17 cellular contexts compared by ENCODE assay signal in genomic region chr3:170644711-170645110, GRCh38. TPM values are rescaled to one million over a fixed set of nuclear protein-coding genes. Genes with fewer than 3 reads are reported as not detected.
DNase-seq lines count a peak whose midpoint lies in the region; TF ChIP-seq lines count a peak whose summit lies in the region.
"Had no signal": no experiment of that assay in that cellular context is flagged by ENCODE, and none has a peak within 500 bp of the region (broad histone marks: within the 10 kb centered on the region; RNA-seq: fewer than 3 reads in every experiment).

No MANE protein-coding gene starts in this region.

- DNase-seq in NCI-H2107 treated with DMSO at 0.1 percent for 48 hours (lab: John Stamatoyannopoulos, UW; ENCODE audit: unreplicated experiment) (peak; percentile 27), NCI-H2107 (lab: John Stamatoyannopoulos, UW) (no peak), SK-N-SH (peak; percentile 44), fibroblast of peridontal ligament (ENCODE audit: extremely low read depth) (peak; percentile 60), thyroid gland (peak; percentile 9 to 39), NCI-H82 (lab: John Stamatoyannopoulos, UW) (no peak), H7 (no peak)
- DNase-seq in effector CD4-positive, alpha-beta T cell, result no peak
- DNase-seq: CD4-positive, CD25-positive, alpha-beta regulatory T cell; DND-41; Karpas-422; NCI-H1105 treated with DMSO at 0.1 percent for 48 hours; NCI-H187 treated with DMSO at 0.1 percent for 48 hours; NCI-H524 treated with DMSO at 0.1 percent for 48 hours had no signal

- H2AFZ ChIP-seq in SK-N-SH (ENCODE audit: low read depth), result no peak overlapping the region

- H3K4me2 ChIP-seq in SK-N-SH, result no peak overlapping the region

- no peak for TF ChIP-seq RAD21 in SK-N-SH (IDR thresholded peaks at IDR 0.05; ENCODE audit: low read length)

- H3K27ac ChIP-seq in SK-N-SH (ENCODE audit: low read depth in 2 of 2, low read length in 1 of 2), result peak overlapping the region in 1 of 2 experiments; percentile 70; a peak in 2 of 4 replicates
- peak overlapping the region; percentile 74 to 81 (median 75) for H3K27ac ChIP-seq in thyroid gland

- H3K9me3 ChIP-seq in SK-N-SH (no peaks in the 10 kb centered on the region), thyroid gland (no peaks in the 10 kb centered on the region)

- TF ChIP-seq EP300 in SK-N-SH (IDR thresholded peaks at IDR 0.05; ENCODE audit: borderline replicate concordance in 1 of 2, low read depth in 1 of 2, low read length in 1 of 2), result no peak

- no peak overlapping the region for H3K4me3 ChIP-seq in SK-N-SH (ENCODE audit: low read depth in 2 of 2, low read length in 1 of 2)
- H3K4me3 ChIP-seq in thyroid gland (replicated peaks in 1 of 3), result no peak overlapping the region
- H3K4me3 ChIP-seq in H7 (ENCODE audit: insufficient read depth, low read depth, low read length), result no peak overlapping the region

- no peak for TF ChIP-seq POLR2A in thyroid gland (IDR thresholded peaks at IDR 0.05)

- no peak overlapping the region for H3K9ac ChIP-seq in SK-N-SH

- TF ChIP-seq CTCF in SK-N-SH (IDR thresholded peaks at IDR 0.05), result no peak
- no peak for TF ChIP-seq CTCF in thyroid gland (IDR thresholded peaks at IDR 0.05)

- POLR2A ChIA-PET in SK-N-SH (lab: Yijun Ruan, JAX), result interaction anchor here (0.7 kb wide), 1 partner anchor 59 kb away, joined by 3 read pairs; the partner anchor contains the start of gene SLC7A14

- H3K27me3 ChIP-seq in SK-N-SH (ENCODE audit: insufficient read depth) (no peaks in the 10 kb centered on the region), thyroid gland (no peaks in the 10 kb centered on the region), H7 (ENCODE audit: control insufficient read depth, insufficient read depth, low read length) (no peaks in the 10 kb centered on the region)

- intact Hi-C loops in thyroid gland (cut with DNase I), result no loop called here

- H4K20me1 ChIP-seq in SK-N-SH (ENCODE audit: insufficient read depth), result no peaks in the 10 kb centered on the region

- H3K4me1 ChIP-seq in SK-N-SH (ENCODE audit: control insufficient read depth in 1 of 2, insufficient read depth in 2 of 2, low read depth in 1 of 2, low read length in 1 of 2) (peaks cover 0 to 13% of the 10 kb centered on the region in 2 experiments; a peak in 1 of 4 replicates), thyroid gland (peaks cover 25 to 35% of the 10 kb centered on the region in 2 donors)

- no peaks in the 10 kb centered on the region for H3K79me2 ChIP-seq in SK-N-SH (ENCODE audit: insufficient read depth)

- H3K36me3 ChIP-seq in SK-N-SH (replicated peaks in 1 of 2; ENCODE audit: control insufficient read depth in 1 of 2, insufficient read depth in 2 of 2, low read length in 1 of 2) (no peaks in the 10 kb centered on the region), thyroid gland (no peaks in the 10 kb centered on the region), H7 (replicated peaks; ENCODE audit: control insufficient read depth, insufficient read depth, low read length) (no peaks in the 10 kb centered on the region)

- H3K9me2 ChIP-seq in SK-N-SH, result no peaks in the 10 kb centered on the region

- no peaks in the 10 kb centered on the region for H3F3A ChIP-seq in SK-N-SH (replicated peaks; ENCODE audit: insufficient read depth)

- CTCF ChIA-PET in SK-N-SH (lab: Yijun Ruan, JAX), result interaction anchor here (0.7 kb wide), 1 partner anchor 231 kb away, joined by 3 read pairs; no protein-coding TSS in a partner anchor

- WGBS in SK-N-SH (ENCODE audit: low lambda C conversion rate), result 0% methylated on average over 1 of the region's 1 CpG
- whole genome bisulfite sequencing in thyroid gland, 2 donors, result 76 to 100% methylated on average over 1 of the region's 1 CpG

TF ChIP-seq in SK-N-SH, 30 proteins besides CTCF, POLR2A, EP300 and RAD21:
- TF ChIP-seq TCF12 (IDR thresholded peaks at IDR 0.05) (peak; percentile 66), RCOR1 (IDR thresholded peaks at IDR 0.05; ENCODE audit: low read length) (no peak)

RNA-seq across cellular contexts. Expression of gene SLC7A14, which starts 58.8 kb away (rescaled TPM):
- 2.5 and 2.7 TPM in 2 replicates for polyA plus RNA-seq in SK-N-SH (2012; rRNA removed)
- 2.3 and 3.0 TPM in 2 replicates for polyA plus RNA-seq in SK-N-SH (2012; cell fraction: cytosol; rRNA removed)
- 1.4 and 2.2 TPM in 2 replicates for polyA plus RNA-seq in SK-N-SH (2012; cell fraction: nucleus; rRNA removed)
- under 1 TPM in 3 of 4 donors, not detected in 1; 0.11 to 0.34 (median 0.13) TPM for total RNA-seq in thyroid gland
- 2.0 and 2.6 TPM in 2 replicates for total RNA-seq in H7 (2014; rRNA removed; shearing (Covaris generic))
- total RNA-seq: CD4-positive, CD25-positive, alpha-beta regulatory T cell; H4; PC-3; SK-MEL-5 had no signal
- polyA plus RNA-seq: CD4-positive, CD25-positive, alpha-beta regulatory T cell had no signal

Comparison
In these comparisons a context has a peak if more than half of its experiments do, and no peak if none do; other contexts are left out.
1. DNase-seq: peak in NCI-H2107 treated with DMSO at 0.1 percent for 48 hours (single experiment), SK-N-SH (single experiment), fibroblast of peridontal ligament (single experiment) and thyroid gland (2 of 2); none in NCI-H2107 (single experiment), NCI-H82 (single experiment), effector CD4-positive, alpha-beta T cell (single experiment) and H7 (single experiment).